ENCODE assay signal across 22 cellular contexts in the genomic region with DNA sequence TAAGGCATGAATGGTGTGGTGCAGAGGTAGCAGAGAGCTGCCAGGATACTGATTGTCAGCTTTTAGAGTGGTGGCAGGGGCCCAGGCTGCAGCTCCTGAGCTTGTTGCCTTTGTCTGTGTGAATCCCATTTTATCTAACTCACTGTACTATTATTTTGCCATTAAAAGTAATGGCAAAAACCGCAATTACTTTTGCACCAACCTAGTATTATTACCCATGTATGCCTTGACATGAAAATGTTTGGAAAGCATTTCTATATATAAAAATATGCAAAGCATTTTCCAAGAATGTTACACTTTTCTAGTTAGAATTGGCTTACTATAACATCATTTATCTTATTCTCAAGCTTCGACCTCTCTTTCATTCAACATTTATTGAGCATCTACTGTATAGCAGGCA.
"Had no signal": no experiment of that assay in that cellular context is flagged by ENCODE, and none has a peak within 500 bp of the region (broad histone marks: within the 10 kb centered on the region; RNA-seq: fewer than 3 reads in every experiment).

No MANE protein-coding gene starts in this region.

- H3K27ac ChIP-seq: HL-60, KMS-11, SK-N-MC had no signal

- H3K36me3 Mint-ChIP-seq: IgD-negative memory B cell had no signal

- DNase-seq: Kasumi-1, MM.1S, NCI-H1105, NCI-H1417, NCI-H1436 treated with DMSO at 0.1 percent for 48 hours, NCI-H1694, NCI-H187 treated with DMSO at 0.1 percent for 48 hours, NCI-H2029 treated with DMSO at 0.1 percent for 48 hours, NCI-H2227 treated with DMSO at 0.1 percent for 48 hours, NCI-H510A, NCI-H524 treated with DMSO at 0.1 percent for 48 hours, NCI-H69, NCI-H774, Right ventricle myocardium superior, RPMI8226, SIG-M5 had no signal

- H3K27me3 ChIP-seq: SJSA1 had no signal

- H3K27ac Mint-ChIP-seq: IgD-negative memory B cell had no signal

- H3K4me3 Mint-ChIP-seq: IgD-negative memory B cell had no signal

- H3K9me3 ChIP-seq: SJSA1 had no signal

- H3K9ac ChIP-seq: KMS-11 had no signal

- H3K4me3 ChIP-seq: K562, SJSA1, SK-N-MC had no signal

- H3K36me3 ChIP-seq: SJSA1 had no signal

- ATAC-seq: K562 had no signal

- H3K4me1 Mint-ChIP-seq: IgD-negative memory B cell had no signal
